11 cellular contexts compared by ENCODE assay signal in the genomic region with DNA sequence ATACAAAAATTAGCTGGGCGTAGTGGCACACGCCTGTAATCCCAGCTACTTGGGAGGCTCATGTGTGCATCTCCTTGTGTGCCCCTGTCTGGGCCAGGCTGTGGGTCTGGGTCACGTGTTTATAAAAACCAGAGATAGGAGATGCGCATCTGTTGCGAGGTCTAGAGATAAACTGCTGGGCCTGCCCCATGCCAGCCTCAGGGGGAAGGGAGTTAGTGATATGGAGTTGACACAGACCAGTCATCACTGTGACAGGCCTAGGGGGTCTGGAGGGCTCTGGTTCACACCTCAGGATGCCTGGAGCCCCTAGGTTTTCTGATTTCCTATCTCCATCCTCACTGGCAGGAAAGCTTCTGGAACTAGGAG. TPM values are rescaled to one million over a fixed set of nuclear protein-coding genes. Genes with fewer than 3 reads are reported as not detected.
A peak's percentile ranks its signal among the peaks of the same experiment; 100 is the strongest.
DNase-seq lines count a peak whose midpoint lies in the region; ATAC-seq and TF ChIP-seq lines count a peak whose summit lies in the region.
"Not testable (repeated sequence)": the region's sequence is repeated elsewhere in the genome, so short reads cannot be mapped to it uniquely, and the experiment has no call there.
"Had no signal": no experiment of that assay in that cellular context is flagged by ENCODE, and none has a peak within 500 bp of the region (broad histone marks: within the 10 kb centered on the region; RNA-seq: fewer than 3 reads in every experiment).

No MANE protein-coding gene starts in this region.

- H3K4me1 Mint-ChIP-seq in T-helper 1 cell treated with Interleukin-12 subunit alpha and Interleukin-12 subunit beta and Interleukin-4 antibody, amounts not matched to agents 30 μg/mL and 1 μg/mL, for 36 hours (ENCODE audit: low read depth), result peaks cover 52% of the 10 kb centered on the region
- peaks cover 69% of the 10 kb centered on the region for H3K4me1 Mint-ChIP-seq in activated CD8-positive, alpha-beta T cell treated with anti-CD3 and anti-CD28 coated beads for 36 hours (ENCODE audit: low read depth)
- peaks cover 73% of the 10 kb centered on the region for H3K4me1 Mint-ChIP-seq in activated naive CD4-positive, alpha-beta T cell treated with anti-CD3 and anti-CD28 coated beads, Interleukin-2, amount 50 U/mL, for 24 hours
- peaks cover 52% of the 10 kb centered on the region for H3K4me1 Mint-ChIP-seq in central memory CD8-positive, alpha-beta T cell
- H3K4me1 Mint-ChIP-seq in naive thymus-derived CD8-positive, alpha-beta T cell, result peaks cover 41 to 77% (median 72%) of the 10 kb centered on the region in 4 donors

- not testable (repeated sequence) for H4K20me1 ChIP-seq in OCI-LY7 (ENCODE audit: insufficient read depth, low read length)

- peak; percentile 1 for ATAC-seq in GM19395 (IDR thresholded peaks at IDR 0.05; ENCODE audit: unreplicated experiment)
- not testable (repeated sequence) for ATAC-seq in activated CD8-positive, alpha-beta T cell treated with anti-CD3 and anti-CD28 coated beads for 36 hours; central memory CD8-positive, alpha-beta T cell (replicated peaks; ENCODE audit: extremely low read depth, poor library complexity, severe bottlenecking); naive thymus-derived CD8-positive, alpha-beta T cell

- not testable (repeated sequence) for H3K9me3 ChIP-seq in BE2C; OCI-LY7 (ENCODE audit: low read length)

- H3K36me3 Mint-ChIP-seq in T-helper 1 cell treated with Interleukin-12 subunit alpha and Interleukin-12 subunit beta and Interleukin-4 antibody, amounts not matched to agents 30 μg/mL and 1 μg/mL, for 36 hours (ENCODE audit: low read depth); activated CD8-positive, alpha-beta T cell treated with anti-CD3 and anti-CD28 coated beads for 36 hours (ENCODE audit: low read depth); activated naive CD4-positive, alpha-beta T cell treated with anti-CD3 and anti-CD28 coated beads, Interleukin-2, amount 50 U/mL, for 24 hours; central memory CD8-positive, alpha-beta T cell (ENCODE audit: insufficient read depth); naive thymus-derived CD8-positive, alpha-beta T cell: not testable (repeated sequence)

- not testable (repeated sequence) for H3K27me3 ChIP-seq in BE2C

- peak overlapping the region; percentile 51 for H3K4me2 ChIP-seq in OCI-LY7 (ENCODE audit: low read length)

- intact Hi-C loops in OCI-LY7 (cut with micrococcal nuclease; ENCODE audit: unreplicated experiment), result loop anchor here (2.0 kb wide), 1 partner anchor 158 kb away; no protein-coding TSS in a partner anchor
- intact Hi-C loops in activated CD8-positive, alpha-beta T cell treated with anti-CD3 and anti-CD28 coated beads for 36 hours (cut with micrococcal nuclease), result loop anchor here (5.0 kb wide), 1 partner anchor 37 kb away; no protein-coding TSS in a partner anchor

- H3K27ac Mint-ChIP-seq in T-helper 1 cell treated with Interleukin-12 subunit alpha and Interleukin-12 subunit beta and Interleukin-4 antibody, amounts not matched to agents 30 μg/mL and 1 μg/mL, for 36 hours, result peak overlapping the region; percentile 49
- H3K27ac Mint-ChIP-seq in activated CD8-positive, alpha-beta T cell treated with anti-CD3 and anti-CD28 coated beads for 36 hours, result peak overlapping the region; percentile 73
- H3K27ac Mint-ChIP-seq in activated naive CD4-positive, alpha-beta T cell treated with anti-CD3 and anti-CD28 coated beads, Interleukin-2, amount 50 U/mL, for 24 hours, result peak overlapping the region; percentile 82
- peak overlapping the region; percentile 84 for H3K27ac Mint-ChIP-seq in central memory CD8-positive, alpha-beta T cell (ENCODE audit: low read depth)
- peak overlapping the region; percentile 84 to 95 (median 92) for H3K27ac Mint-ChIP-seq in naive thymus-derived CD8-positive, alpha-beta T cell

- not testable (repeated sequence) for TF ChIP-seq CTCF in BE2C (IDR thresholded peaks at IDR 0.05; ENCODE audit: low read depth, low read length); OCI-LY7 (conservative IDR thresholded peaks at IDR 0.05; ENCODE audit: low read length); activated CD8-positive, alpha-beta T cell treated with anti-CD3 and anti-CD28 coated beads for 36 hours (IDR thresholded peaks at IDR 0.05)

- CTCF ChIA-PET in OCI-LY7 (lab: Charles Lee; ENCODE audit: unreplicated experiment), result interaction anchor here (2.4 to 3.0 kb wide), 2 partner anchors 9 to 40 kb away, joined by 17 read pairs; no protein-coding TSS in a partner anchor
- CTCF ChIA-PET in activated CD8-positive, alpha-beta T cell treated with anti-CD3 and anti-CD28 coated beads for 36 hours (lab: Charles Lee), result interaction anchor here (3.3 to 4.2 kb wide), 4 partner anchors 10 to 51 kb away, joined by 19 to 83 read pairs (median 50); partner anchors contain the start of gene NOL6

- not testable (repeated sequence) for H3K4me3 Mint-ChIP-seq in T-helper 1 cell treated with Interleukin-12 subunit alpha and Interleukin-12 subunit beta and Interleukin-4 antibody, amounts not matched to agents 30 μg/mL and 1 μg/mL, for 36 hours; activated CD8-positive, alpha-beta T cell treated with anti-CD3 and anti-CD28 coated beads for 36 hours; central memory CD8-positive, alpha-beta T cell
- H3K4me3 Mint-ChIP-seq in activated naive CD4-positive, alpha-beta T cell treated with anti-CD3 and anti-CD28 coated beads, Interleukin-2, amount 50 U/mL, for 24 hours, result peak overlapping the region; percentile 52
- H3K4me3 Mint-ChIP-seq in naive thymus-derived CD8-positive, alpha-beta T cell, result peak overlapping the region in 9 of 10 donors; percentile 42 to 74 (median 65)

- not testable (repeated sequence) for H3K36me3 ChIP-seq in BE2C; OCI-LY7 (ENCODE audit: insufficient read depth, low read length)

- DNase-seq in BE2C, result peak; percentile 81
- DNase-seq in OCI-LY7 (ENCODE audit: low spot score); activated CD8-positive, alpha-beta T cell treated with anti-CD3 and anti-CD28 coated beads for 36 hours; central memory CD8-positive, alpha-beta T cell (ENCODE audit: low spot score in 2 of 2); naive thymus-derived CD8-positive, alpha-beta T cell: not testable (repeated sequence)

- H3K9me2 ChIP-seq in OCI-LY7 (ENCODE audit: insufficient read depth, low read length), result not testable (repeated sequence)

- H3K9me3 Mint-ChIP-seq in T-helper 1 cell treated with Interleukin-12 subunit alpha and Interleukin-12 subunit beta and Interleukin-4 antibody, amounts not matched to agents 30 μg/mL and 1 μg/mL, for 36 hours; activated CD8-positive, alpha-beta T cell treated with anti-CD3 and anti-CD28 coated beads for 36 hours; activated naive CD4-positive, alpha-beta T cell treated with anti-CD3 and anti-CD28 coated beads, Interleukin-2, amount 50 U/mL, for 24 hours; central memory CD8-positive, alpha-beta T cell; naive thymus-derived CD8-positive, alpha-beta T cell: not testable (repeated sequence)

- BruUV-seq in OCI-LY7 (replicated peaks; lab: Mats Ljungman, UMichigan), result not testable (repeated sequence)

- peak overlapping the region; percentile 78; the same call in 1 of the 2 replicates for H2AFZ ChIP-seq in OCI-LY7 (ENCODE audit: low read length)

- POLR2A ChIA-PET in OCI-LY7 (lab: Charles Lee), result interaction anchor here (0.6 to 8.6 kb wide), 7 partner anchors 10 to 22 kb away, joined by 3 to 50 read pairs (median 5); partner anchors contain the start of gene NOL6
- POLR2A ChIA-PET in activated CD8-positive, alpha-beta T cell treated with anti-CD3 and anti-CD28 coated beads for 36 hours (lab: Charles Lee), result interaction anchor here (1.3 kb wide), 1 partner anchor 8 kb away, joined by 3 read pairs; no protein-coding TSS in a partner anchor
- POLR2A ChIA-PET in naive thymus-derived CD8-positive, alpha-beta T cell (lab: Charles Lee), result interaction anchor here (0.6 to 10.7 kb wide), 5 partner anchors 9 to 40 kb away, joined by 3 to 93 read pairs (median 14); partner anchors contain the start of genes AQP3 and NOL6

- H3K4me3 ChIP-seq in BE2C (ENCODE audit: low read depth, low read length); OCI-LY7 (ENCODE audit: low read depth, low read length, poor library complexity, severe bottlenecking): not testable (repeated sequence)

- peak overlapping the region; percentile 75 for H3K27ac ChIP-seq in OCI-LY7 (ENCODE audit: low read depth, low read length, poor library complexity, severe bottlenecking)

- H3K27me3 Mint-ChIP-seq in T-helper 1 cell treated with Interleukin-12 subunit alpha and Interleukin-12 subunit beta and Interleukin-4 antibody, amounts not matched to agents 30 μg/mL and 1 μg/mL, for 36 hours (ENCODE audit: low read depth); activated CD8-positive, alpha-beta T cell treated with anti-CD3 and anti-CD28 coated beads for 36 hours; activated naive CD4-positive, alpha-beta T cell treated with anti-CD3 and anti-CD28 coated beads, Interleukin-2, amount 50 U/mL, for 24 hours; central memory CD8-positive, alpha-beta T cell; naive thymus-derived CD8-positive, alpha-beta T cell: not testable (repeated sequence)

- not testable (repeated sequence) for H3K79me2 ChIP-seq in OCI-LY7 (ENCODE audit: insufficient read depth, low read depth, low read length)

- H3K4me1 ChIP-seq in BE2C (peaks cover 14% of the 10 kb centered on the region), OCI-LY7 (ENCODE audit: insufficient read depth, low read length, poor library complexity, severe bottlenecking) (peaks cover 42% of the 10 kb centered on the region)

RNA-seq across cellular contexts. Expression of gene AQP3, which starts 7.3 kb away (rescaled TPM):
- 3.3 TPM for polyA plus RNA-seq in BE2C (2012; ENCODE audit: insufficient read depth, insufficient read length, low read depth)
- total RNA-seq in OCI-LY7 (2014; rRNA removed; shearing (Covaris generic)), result 16.0 TPM in 2 replicates
- total RNA-seq in OCI-LY7 (2022), result 28.5 and 30.6 TPM in 2 replicates
- 1 to 10 TPM; 1.2 to 2.6 TPM for total RNA-seq in activated CD8-positive, alpha-beta T cell treated with anti-CD3 and anti-CD28 coated beads for 36 hours
- 10 to 100 TPM; 71.6 to 72.8 TPM for total RNA-seq in naive thymus-derived CD8-positive, alpha-beta T cell
- 100 to 1,000 TPM; 124 to 166 (median 145) TPM for polyA plus RNA-seq in naive thymus-derived CD8-positive, alpha-beta T cell

RNA-seq across cellular contexts. Expression of gene NOL6, which starts 19.1 kb away (rescaled TPM):
- 58.9 TPM for polyA plus RNA-seq in BE2C (2012; ENCODE audit: insufficient read depth, insufficient read length, low read depth)
- 26.4 and 28.8 TPM in 2 replicates for total RNA-seq in OCI-LY7 (2014; rRNA removed; shearing (Covaris generic))
- total RNA-seq in OCI-LY7 (2022), result 23.8 and 30.9 TPM in 2 replicates
- 10 to 100 TPM; 45.5 to 45.9 TPM for total RNA-seq in activated CD8-positive, alpha-beta T cell treated with anti-CD3 and anti-CD28 coated beads for 36 hours
- 10 to 100 TPM; 42.7 to 47.2 TPM for total RNA-seq in naive thymus-derived CD8-positive, alpha-beta T cell
- polyA plus RNA-seq in naive thymus-derived CD8-positive, alpha-beta T cell, result 10 to 100 TPM; 13.5 to 29.2 (median 19.3) TPM

RNA-seq across cellular contexts. Expression of gene AQP7, which starts 52.3 kb away (rescaled TPM):
- polyA plus RNA-seq in BE2C (2012; ENCODE audit: insufficient read depth, insufficient read length, low read depth), result not detected
- total RNA-seq in OCI-LY7 (2014; rRNA removed; shearing (Covaris generic)), result not detected in 2 replicates
- total RNA-seq in OCI-LY7 (2022), result 1.4 and 2.2 TPM in 2 replicates
- total RNA-seq in activated CD8-positive, alpha-beta T cell treated with anti-CD3 and anti-CD28 coated beads for 36 hours, result not detected
- total RNA-seq in naive thymus-derived CD8-positive, alpha-beta T cell, result under 1 TPM in 1 of 2 experiments, not detected in 1; 0.71 TPM
- under 1 TPM in 1 of 3 donors, not detected in 2; 0.17 TPM for polyA plus RNA-seq in naive thymus-derived CD8-positive, alpha-beta T cell
- total RNA-seq: GM23338, HT1080 had no signal
- polyA plus RNA-seq: CD14-positive monocyte, GM23338 had no signal

Comparison
In these comparisons a context has a peak if more than half of its experiments do, and no peak if none do; other contexts are left out.
1. RNA of gene AQP3, which starts 7.3 kb away (total RNA-seq): 71.6 to 72.8 TPM in naive thymus-derived CD8-positive, alpha-beta T cell and 16.0 to 30.6 TPM in OCI-LY7; 1.2 to 2.6 TPM in activated CD8-positive, alpha-beta T cell treated with anti-CD3 and anti-CD28 coated beads for 36 hours; every median in the first group is over 4 times any median in the second.
2. Peak in every context shown above with its lines, with median percentiles within 50 percentile points of each other: H3K27ac Mint-ChIP-seq.